19 cellular contexts compared by ENCODE assay signal in the genomic region with DNA sequence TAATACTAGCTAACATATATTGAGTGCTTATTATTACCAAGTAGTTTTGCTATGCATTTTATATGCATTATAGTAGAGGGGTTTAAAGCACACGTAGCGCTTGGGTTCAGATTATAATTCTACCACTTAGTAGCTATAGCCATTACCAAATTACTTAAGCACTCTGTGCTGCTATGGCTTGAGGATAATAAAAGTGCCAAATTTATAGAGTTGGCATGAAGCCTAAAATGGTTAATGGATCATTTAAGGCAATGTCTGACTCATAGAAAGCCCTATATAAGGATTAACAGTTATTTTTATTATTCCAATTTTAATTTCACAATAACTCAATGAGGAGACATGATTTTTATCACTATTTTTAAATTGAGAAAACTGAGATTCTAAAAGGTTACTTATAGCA.
A peak's percentile ranks its signal among the peaks of the same experiment; 100 is the strongest.
DNase-seq lines count a peak whose midpoint lies in the region; ATAC-seq and TF ChIP-seq lines count a peak whose summit lies in the region.
"Had no signal": no experiment of that assay in that cellular context is flagged by ENCODE, and none has a peak within 500 bp of the region (broad histone marks: within the 10 kb centered on the region; RNA-seq: fewer than 3 reads in every experiment).

No MANE protein-coding gene starts in this region.

- no peaks in the 10 kb centered on the region for H3K36me3 ChIP-seq in A673 (ENCODE audit: insufficient read depth, low read length, poor library complexity, severe bottlenecking)
- H3K36me3 ChIP-seq: Peyer's patch had no signal

- no peaks in the 10 kb centered on the region for H3K27me3 ChIP-seq in A673 (replicated peaks; ENCODE audit: insufficient read depth, low read depth, low read length, poor library complexity)
- H3K27me3 ChIP-seq: Peyer's patch had no signal

- POLR2A ChIA-PET in A673 (lab: Charles Lee; ENCODE audit: low non-redundant PET), result no interaction called here

- BruUV-seq in A673 (replicated peaks; lab: Mats Ljungman, UMichigan), result no TSS peak

- no peak overlapping the region for H3K4me3 Mint-ChIP-seq in activated naive CD4-positive, alpha-beta T cell treated with anti-CD3 and anti-CD28 coated beads for 36 hours
- H3K4me3 Mint-ChIP-seq: CD8-positive, alpha-beta memory T cell; HFFc6 had no signal

- DNase-seq in A673 (ENCODE audit: low spot score) (peak; percentile 58), DMS153 (lab: John Stamatoyannopoulos, UW) (peak; percentile 53), NCI-H1105 treated with DMSO at 0.1 percent for 48 hours (lab: John Stamatoyannopoulos, UW) (peak; percentile 83), NCI-H446 treated with DMSO at 0.1 percent for 48 hours (lab: John Stamatoyannopoulos, UW) (peak; percentile 31), Right ventricle myocardium inferior (ENCODE audit: missing footprints) (no peak)
- DNase-seq in activated naive CD4-positive, alpha-beta T cell treated with anti-CD3 and anti-CD28 coated beads for 36 hours, result no peak
- no peak for DNase-seq in activated CD4-positive, alpha-beta T cell treated with anti-CD3 and anti-CD28 coated beads for 48 hours
- DNase-seq: ACHN; CD8-positive, alpha-beta memory T cell; EL; HFFc6; KBM-7; NCI-H1694; NCI-H2107; NK-92 treated with Interleukin-12 subunit alpha and Interleukin-12 subunit beta, amount 100 ng/mL, for 24 hours; Peyer's patch; SW 1271; T-helper 2 cell had no signal

- CTCF ChIA-PET in A673 (lab: Charles Lee), result no interaction called here
- CTCF ChIA-PET in activated naive CD4-positive, alpha-beta T cell treated with anti-CD3 and anti-CD28 coated beads for 36 hours (lab: Charles Lee), result no interaction called here

- peaks cover 4% of the 10 kb centered on the region for H3K27me3 Mint-ChIP-seq in activated naive CD4-positive, alpha-beta T cell treated with anti-CD3 and anti-CD28 coated beads for 36 hours (ENCODE audit: low read depth)
- H3K27me3 Mint-ChIP-seq: CD8-positive, alpha-beta memory T cell had no signal

- peaks cover 8% of the 10 kb centered on the region for H3K4me1 ChIP-seq in A673 (ENCODE audit: insufficient read depth, low read length, poor library complexity, severe bottlenecking)
- H3K4me1 ChIP-seq: Peyer's patch had no signal

- no peak overlapping the region for H3K27ac ChIP-seq in A673 (ENCODE audit: low read depth, low read length, poor library complexity, severe bottlenecking)
- H3K27ac ChIP-seq: Peyer's patch had no signal

- intact Hi-C loops in A673 (cut with micrococcal nuclease; ENCODE audit: unreplicated experiment), result loop anchor here (10.0 kb wide), 1 partner anchor 506 kb away; no protein-coding TSS in a partner anchor
- intact Hi-C loops in activated naive CD4-positive, alpha-beta T cell treated with anti-CD3 and anti-CD28 coated beads for 36 hours (cut with micrococcal nuclease), result no loop called here
- intact Hi-C loops in Right ventricle myocardium inferior (cut with DNase I), result no loop called here

- no peaks in the 10 kb centered on the region for H3K4me1 Mint-ChIP-seq in activated naive CD4-positive, alpha-beta T cell treated with anti-CD3 and anti-CD28 coated beads for 36 hours (ENCODE audit: low read depth)
- H3K4me1 Mint-ChIP-seq: CD8-positive, alpha-beta memory T cell had no signal

- H3K27ac Mint-ChIP-seq in activated naive CD4-positive, alpha-beta T cell treated with anti-CD3 and anti-CD28 coated beads for 36 hours, result no peak overlapping the region
- H3K27ac Mint-ChIP-seq: CD8-positive, alpha-beta memory T cell; HFFc6 had no signal

- TF ChIP-seq CTCF in A673 (conservative IDR thresholded peaks at IDR 0.05; ENCODE audit: low read depth, low read length), result no peak

- no peak for ATAC-seq in Right ventricle myocardium inferior
- ATAC-seq: GM12878 had no signal

- no peaks in the 10 kb centered on the region for H3K9me3 ChIP-seq in A673 (ENCODE audit: low read depth, low read length, poor library complexity, severe bottlenecking)
- H3K9me3 ChIP-seq: Peyer's patch had no signal

- no peaks in the 10 kb centered on the region for H3K9me3 Mint-ChIP-seq in activated naive CD4-positive, alpha-beta T cell treated with anti-CD3 and anti-CD28 coated beads for 36 hours
- H3K9me3 Mint-ChIP-seq: HFFc6 had no signal

- no peak overlapping the region for H3K4me3 ChIP-seq in A673 (ENCODE audit: low read depth, low read length, poor library complexity, severe bottlenecking)
- H3K4me3 ChIP-seq: GM12878, Peyer's patch had no signal

- H3K36me3 Mint-ChIP-seq in activated naive CD4-positive, alpha-beta T cell treated with anti-CD3 and anti-CD28 coated beads for 36 hours (ENCODE audit: low read depth), result no peaks in the 10 kb centered on the region
- H3K36me3 Mint-ChIP-seq: CD8-positive, alpha-beta memory T cell had no signal

Comparison
In these comparisons a context has a peak if more than half of its experiments do, and no peak if none do; other contexts are left out.
1. DNase-seq: peak in A673 (single experiment), DMS153 (single experiment), NCI-H1105 treated with DMSO at 0.1 percent for 48 hours (single experiment) and NCI-H446 treated with DMSO at 0.1 percent for 48 hours (single experiment); none in activated naive CD4-positive, alpha-beta T cell treated with anti-CD3 and anti-CD28 coated beads for 36 hours (single experiment), Right ventricle myocardium inferior (single experiment) and activated CD4-positive, alpha-beta T cell treated with anti-CD3 and anti-CD28 coated beads for 48 hours (single experiment).